ENCODE assay signal across 22 cellular contexts in genomic region chr7:18407385-18407784, GRCh38.
DNase-seq lines count a peak whose midpoint lies in the region; ATAC-seq, FAIRE-seq and TF ChIP-seq lines count a peak whose summit lies in the region.
"Had no signal": no experiment of that assay in that cellular context is flagged by ENCODE, and none has a peak within 500 bp of the region (broad histone marks: within the 10 kb centered on the region; RNA-seq: fewer than 3 reads in every experiment).

No MANE protein-coding gene starts in this region.

- no peaks in the 10 kb centered on the region for H3K36me3 Mint-ChIP-seq in HFFc6 (ENCODE audit: low read depth)
- no peaks in the 10 kb centered on the region for H3K36me3 Mint-ChIP-seq in natural killer cell treated with Interleukin-12 subunit alpha and Interleukin-12 subunit beta and Interleukin-15 and Interleukin-18, amount 100 ng/mL, for 72 hours

- H3K9me1 ChIP-seq in endothelial cell of umbilical vein (replicated peaks; ENCODE audit: control insufficient read depth, extremely low read depth, insufficient read depth, low read length): no peaks in the 10 kb centered on the region

- H3K27ac ChIP-seq in Karpas-422 (ENCODE audit: low read length): no peak overlapping the region
- no peak overlapping the region for H3K27ac ChIP-seq in endothelial cell of umbilical vein (ENCODE audit: insufficient read depth, low read depth, low read length)
- H3K27ac ChIP-seq in mesendoderm (ENCODE audit: low read depth, low read length): no peak overlapping the region
- H3K27ac ChIP-seq: BLaER1 had no signal

- peak overlapping the region; percentile 47; the same call in 1 of the 2 replicates for H3K27ac Mint-ChIP-seq in HFFc6
- H3K27ac Mint-ChIP-seq in natural killer cell treated with Interleukin-12 subunit alpha and Interleukin-12 subunit beta and Interleukin-15 and Interleukin-18, amount 100 ng/mL, for 72 hours: peak overlapping the region in 1 of 2 donors; percentile 68
- H3K27ac Mint-ChIP-seq: CD4-positive, alpha-beta T cell had no signal

- H3K79me1 ChIP-seq in mesendoderm (ENCODE audit: low read length): no peaks in the 10 kb centered on the region

- H4K5ac ChIP-seq in mesendoderm (ENCODE audit: low read length): no peak overlapping the region

- H3K4ac ChIP-seq in mesendoderm (ENCODE audit: low read depth, low read length): no peak overlapping the region

- no peak overlapping the region for H3K4me3 Mint-ChIP-seq in HFFc6
- H3K4me3 Mint-ChIP-seq in natural killer cell treated with Interleukin-12 subunit alpha and Interleukin-12 subunit beta and Interleukin-15 and Interleukin-18, amount 100 ng/mL, for 72 hours: no peak overlapping the region
- H3K4me3 Mint-ChIP-seq: CD4-positive, alpha-beta T cell had no signal

- no peaks in the 10 kb centered on the region for H3K27me3 Mint-ChIP-seq in HFFc6 (ENCODE audit: insufficient read depth)
- H3K27me3 Mint-ChIP-seq in natural killer cell treated with Interleukin-12 subunit alpha and Interleukin-12 subunit beta and Interleukin-15 and Interleukin-18, amount 100 ng/mL, for 72 hours: no peaks in the 10 kb centered on the region
- H3K27me3 Mint-ChIP-seq: CD4-positive, alpha-beta T cell had no signal

- H3K9me3 ChIP-seq in Karpas-422 (ENCODE audit: low read length) (no peaks in the 10 kb centered on the region), endothelial cell of umbilical vein (replicated peaks; ENCODE audit: control insufficient read depth, insufficient read depth, low read length) (no peaks in the 10 kb centered on the region)
- H3K9me3 ChIP-seq: BLaER1 had no signal

- dilution Hi-C loops in endothelial cell of umbilical vein (cut with MboI; ENCODE audit: extremely low pct_ligation_motif_present, low sequenced_read_pairs): no loop called here

- H2BK15ac ChIP-seq in mesendoderm (replicated peaks; ENCODE audit: low read depth): peak overlapping the region; percentile 57

- H3K4me3 ChIP-seq in Karpas-422 (ENCODE audit: low read length) (no peak overlapping the region), endothelial cell of umbilical vein (replicated peaks in 1 of 3; ENCODE audit: insufficient read depth in 1 of 3, low read depth in 1 of 3, low read length in 3 of 3) (no peak overlapping the region), mesendoderm (ENCODE audit: low read length) (no peak overlapping the region)
- H3K4me3 ChIP-seq: BLaER1 had no signal

- H3K23ac ChIP-seq in mesendoderm (ENCODE audit: low read length): no peak overlapping the region

- no peaks in the 10 kb centered on the region for H4K20me1 ChIP-seq in Karpas-422 (ENCODE audit: insufficient read depth, low read depth, low read length)
- H4K20me1 ChIP-seq in endothelial cell of umbilical vein (replicated peaks; ENCODE audit: control insufficient read depth, extremely low read depth, insufficient read depth, low read length): no peaks in the 10 kb centered on the region
- H4K20me1 ChIP-seq: BLaER1 had no signal

- H3K9me2 ChIP-seq in Karpas-422 (replicated peaks; ENCODE audit: insufficient read depth, low read length): no peaks in the 10 kb centered on the region

- FAIRE-seq in endothelial cell of umbilical vein (lab: Jason Lieb, UNC): peak; percentile 69
- FAIRE-seq: HepG2 had no signal

- peaks cover 57% of the 10 kb centered on the region for H3K4me1 Mint-ChIP-seq in HFFc6 (ENCODE audit: low read depth)
- peaks cover 11 to 19% of the 10 kb centered on the region in 2 donors for H3K4me1 Mint-ChIP-seq in natural killer cell treated with Interleukin-12 subunit alpha and Interleukin-12 subunit beta and Interleukin-15 and Interleukin-18, amount 100 ng/mL, for 72 hours (ENCODE audit: low read depth in 2 of 2)

- DNase-seq in HFFc6 (no peak), Karpas-422 (no peak), endothelial cell of umbilical vein (ENCODE audit: low read depth, low spot score) (peak; percentile 62), mesendoderm (no peak), NCI-H774 (lab: John Stamatoyannopoulos, UW) (no peak)
- DNase-seq in activated CD4-positive, alpha-beta T cell treated with anti-CD3 and anti-CD28 coated beads, Interleukin-2, amount 50 U/mL, for 4 hours: no peak
- DNase-seq in natural killer cell treated with Interleukin-12 subunit alpha and Interleukin-12 subunit beta and Interleukin-15 and Interleukin-18, amount 100 ng/mL, for 72 hours (ENCODE audit: low spot score): no peak
- DNase-seq: ACHN; CD4-positive, alpha-beta T cell; COR-L47; DMS 273 treated with DMSO at 0.1 percent for 48 hours; DMS79 treated with DMSO at 0.1 percent for 48 hours; KBM-7; NCI-H1105; NCI-H146; NCI-H2029; NCI-H2171 treated with DMSO at 0.1 percent for 48 hours; NCI-H524 treated with DMSO at 0.1 percent for 48 hours; SW 1271 had no signal

- no peak overlapping the region for H2BK5ac ChIP-seq in mesendoderm (ENCODE audit: low read length)

- no peak overlapping the region for H4K8ac ChIP-seq in mesendoderm (ENCODE audit: low read depth, low read length)

- no peaks in the 10 kb centered on the region for H3K79me2 ChIP-seq in Karpas-422 (ENCODE audit: low read length)
- no peaks in the 10 kb centered on the region for H3K79me2 ChIP-seq in endothelial cell of umbilical vein (ENCODE audit: control insufficient read depth, insufficient read depth, low read length)
- no peaks in the 10 kb centered on the region for H3K79me2 ChIP-seq in mesendoderm (ENCODE audit: control insufficient read depth, insufficient read depth, low read length)

- H3K9ac ChIP-seq in Karpas-422 (ENCODE audit: low read length): no peak overlapping the region
- H3K9ac ChIP-seq in endothelial cell of umbilical vein (replicated peaks; ENCODE audit: extremely low read depth, insufficient read depth, low read length): no peak overlapping the region
- H3K9ac ChIP-seq in mesendoderm (ENCODE audit: low read length): no peak overlapping the region
- H3K9ac ChIP-seq: BLaER1 had no signal

- TF ChIP-seq CTCF in HFFc6 (IDR thresholded peaks at IDR 0.05): no peak
- no peak for TF ChIP-seq CTCF in endothelial cell of umbilical vein (IDR thresholded peaks at IDR 0.05; ENCODE audit: extremely low read depth in 1 of 2, insufficient read depth in 1 of 2, low read depth in 1 of 2, low read length in 2 of 2)

- no peaks in the 10 kb centered on the region for H3K36me3 ChIP-seq in Karpas-422 (ENCODE audit: insufficient read depth, low read length)
- no peaks in the 10 kb centered on the region for H3K36me3 ChIP-seq in endothelial cell of umbilical vein (ENCODE audit: control insufficient read depth in 2 of 2, extremely low read depth in 1 of 2, insufficient read depth in 2 of 2, low read length in 2 of 2)
- no peaks in the 10 kb centered on the region for H3K36me3 ChIP-seq in mesendoderm (ENCODE audit: control insufficient read depth, insufficient read depth, low read length)
- H3K36me3 ChIP-seq: BLaER1 had no signal

- TF ChIP-seq POLR2A in endothelial cell of umbilical vein (IDR thresholded peaks at IDR 0.05; ENCODE audit: low read depth, low read length): no peak

- H3K56ac ChIP-seq in mesendoderm (ENCODE audit: low read length): no peak overlapping the region

- H3K18ac ChIP-seq in mesendoderm (ENCODE audit: low read length): no peak overlapping the region

- BruUV-seq in endothelial cell of umbilical vein (replicated peaks; lab: Mats Ljungman, UMichigan): no TSS peak

- CTCF ChIA-PET in endothelial cell of umbilical vein (lab: Charles Lee): interaction anchor here (1.0 to 1.6 kb wide), 2 partner anchors 18 to 50 kb away, joined by 3 to 4 read pairs; no protein-coding TSS in a partner anchor

- H3K27me3 ChIP-seq in Karpas-422 (ENCODE audit: low read length) (no peaks in the 10 kb centered on the region), endothelial cell of umbilical vein (ENCODE audit: control insufficient read depth in 2 of 2, insufficient read depth in 2 of 2, low read length in 2 of 2) (no peaks in the 10 kb centered on the region), mesendoderm (ENCODE audit: insufficient read depth, low read length, poor library complexity) (no peaks in the 10 kb centered on the region)
- H3K27me3 ChIP-seq: BLaER1 had no signal

- no peak overlapping the region for H2AK5ac ChIP-seq in mesendoderm (ENCODE audit: low read length)

- no peak for ATAC-seq in natural killer cell treated with Interleukin-12 subunit alpha and Interleukin-12 subunit beta and Interleukin-15 and Interleukin-18, amount 100 ng/mL, for 72 hours
- ATAC-seq: HepG2, Right ventricle myocardium inferior had no signal

- POLR2A ChIA-PET in endothelial cell of umbilical vein (lab: Charles Lee): no interaction called here

- H3K4me1 ChIP-seq in Karpas-422 (ENCODE audit: low read length) (no peaks in the 10 kb centered on the region), endothelial cell of umbilical vein (ENCODE audit: control insufficient read depth, extremely low read depth, insufficient read depth, low read length) (peaks cover 23% of the 10 kb centered on the region), mesendoderm (ENCODE audit: control insufficient read depth, low read depth, low read length) (peaks cover 1% of the 10 kb centered on the region)

- no CpG with 5 or more reads among the region's 4 CpGs for WGBS in mesendoderm (ENCODE audit: extremely low coverage, insufficient coverage, low lambda C conversion rate)

- H2AFZ ChIP-seq in Karpas-422 (ENCODE audit: low read length): 0 out of 2 replicates have a peak overlapping the region, but pooled peaks have one; percentile 36
- H2AFZ ChIP-seq in endothelial cell of umbilical vein (ENCODE audit: low read depth, low read length): no peak overlapping the region

- H2BK120ac ChIP-seq in mesendoderm (ENCODE audit: low read depth, low read length): no peak overlapping the region

- intact Hi-C loops in endothelial cell of umbilical vein (cut with micrococcal nuclease): loop anchor here (5.0 kb wide), 2 partner anchors 50 to 90 kb away; partner anchors contain the start of gene HDAC9

- H3K4me2 ChIP-seq in Karpas-422 (ENCODE audit: low read depth, low read length, poor library complexity, severe bottlenecking) (no peak overlapping the region), endothelial cell of umbilical vein (ENCODE audit: insufficient read depth, low read length) (peak overlapping the region; percentile 17), mesendoderm (ENCODE audit: low read length) (no peak overlapping the region)
- H3K4me2 ChIP-seq: BLaER1 had no signal

- no peaks in the 10 kb centered on the region for H3K9me3 Mint-ChIP-seq in HFFc6
- H3K9me3 Mint-ChIP-seq in natural killer cell treated with Interleukin-12 subunit alpha and Interleukin-12 subunit beta and Interleukin-15 and Interleukin-18, amount 100 ng/mL, for 72 hours: no peaks in the 10 kb centered on the region
- H3K9me3 Mint-ChIP-seq: CD4-positive, alpha-beta T cell had no signal

TF ChIP-seq in endothelial cell of umbilical vein, 7 proteins besides CTCF, POLR2A, EP300 and RAD21 (continues in another document):
- TF ChIP-seq POLR2AphosphoS5 (IDR thresholded peaks at IDR 0.05; ENCODE audit: insufficient read depth, low read depth, low read length) (no peak), JUN (IDR thresholded peaks at IDR 0.05; ENCODE audit: borderline replicate concordance, insufficient read depth, insufficient read length, low read depth) (peak; percentile 36), GATA2 (IDR thresholded peaks at IDR 0.05; ENCODE audit: insufficient read depth, insufficient read length, low read depth, low read length) (no peak), MYC (IDR thresholded peaks at IDR 0.05; ENCODE audit: low read depth, low read length) (no peak), EZH2 (IDR thresholded peaks at IDR 0.05; ENCODE audit: borderline replicate concordance, low read depth, low read length, severe bottlenecking) (no peak)
